27 cellular contexts compared by ENCODE assay signal in the genomic region with DNA sequence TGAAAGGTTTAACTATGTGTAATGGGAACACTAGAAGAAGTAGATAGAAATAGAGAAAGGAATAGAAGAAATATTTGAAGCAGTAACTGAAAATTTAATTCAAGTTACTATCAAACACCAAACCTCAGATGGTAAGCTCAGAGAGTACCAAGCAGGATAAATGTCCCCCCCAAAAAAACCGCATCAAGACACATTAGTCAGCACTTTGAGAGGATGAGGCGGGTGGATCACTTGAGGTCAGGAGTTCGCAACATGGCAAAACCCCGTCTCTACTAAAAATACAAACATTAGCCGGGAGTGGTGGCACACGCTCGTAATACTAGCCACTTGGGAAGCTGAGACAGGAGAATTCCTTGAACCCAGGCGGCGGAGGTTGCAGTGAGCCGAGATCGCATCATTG.
"Had no signal": no experiment of that assay in that cellular context is flagged by ENCODE, and none has a peak within 500 bp of the region (broad histone marks: within the 10 kb centered on the region; RNA-seq: fewer than 3 reads in every experiment).

No MANE protein-coding gene starts in this region.

- H3K27me3 ChIP-seq: dorsolateral prefrontal cortex, esophagus squamous epithelium, gastrocnemius medialis, heart right ventricle, left lung had no signal

- H3K36me3 ChIP-seq: esophagus squamous epithelium, gastrocnemius medialis, heart right ventricle, left lung, lower lobe of right lung had no signal

- H3K9me3 ChIP-seq: esophagus squamous epithelium, gastrocnemius medialis, lower lobe of right lung had no signal

- H3K27ac ChIP-seq: coronary artery, dorsolateral prefrontal cortex, epithelial cell of prostate, esophagus squamous epithelium, gastrocnemius medialis, heart right ventricle, left lung, lower lobe of right lung had no signal

- ATAC-seq: effector memory CD8-positive, alpha-beta T cell; esophagus mucosa; gastrocnemius medialis; heart right ventricle; left cardiac atrium; left lung; left ventricle myocardium superior; lower lobe of right lung; mucosa of descending colon had no signal

- H3K4me1 ChIP-seq: esophagus squamous epithelium, gastrocnemius medialis, heart right ventricle, left lung, lower lobe of right lung had no signal

- FAIRE-seq: colon, endometrium, islet of Langerhans, keratinocyte had no signal

- DNase-seq: dermis blood vessel endothelial cell; dorsolateral prefrontal cortex; effector CD4-positive, alpha-beta T cell; effector memory CD8-positive, alpha-beta T cell; endodermal cell; erythroblast; esophagus squamous epithelium; foreskin fibroblast; foreskin melanocyte; gastrocnemius medialis; glutamatergic neuron; head of caudate nucleus; heart right ventricle; hippocampal formation; left cardiac atrium; left lung; left ventricle myocardium superior; lower lobe of right lung; mesenchymal stem cell; mucosa of descending colon had no signal

- H3K4me3 ChIP-seq: coronary artery, dorsolateral prefrontal cortex, esophagus squamous epithelium, gastrocnemius medialis, heart right ventricle, left lung, lower lobe of right lung, mucosa of descending colon had no signal
